ENCODE assay signal across 8 cellular contexts in genomic region chr1:247332901-247333361, GRCh38. TPM values are rescaled to one million over a fixed set of nuclear protein-coding genes. Genes with fewer than 3 reads are reported as not detected.
DNase-seq lines count a peak whose midpoint lies in the region; ATAC-seq and TF ChIP-seq lines count a peak whose summit lies in the region.

No MANE protein-coding gene starts in this region.

- peak overlapping the region; percentile 86 for H3K27ac Mint-ChIP-seq in activated naive CD8-positive, alpha-beta T cell treated with anti-CD3 and anti-CD28 coated beads for 36 hours

- H3K9ac ChIP-seq in rectal smooth muscle tissue (ENCODE audit: low read length) = peak overlapping the region; percentile 16

- no peak for ATAC-seq in HG02884 (IDR thresholded peaks at IDR 0.05; ENCODE audit: unreplicated experiment)

- DNase-seq in CD1c-positive myeloid dendritic cell (ENCODE audit: extremely low spot score) (peak; percentile 74), hepatic stellate cell (ENCODE audit: low spot score) (peak; percentile 34), GM10248 (ENCODE audit: extremely low spot score) (no peak)
- DNase-seq in Jurkat, Clone E6-1 (ENCODE audit: low read depth, low spot score) = no peak
- no peak for DNase-seq in activated naive CD8-positive, alpha-beta T cell treated with anti-CD3 and anti-CD28 coated beads for 36 hours
- DNase-seq in activated effector memory CD4-positive, alpha-beta T cell treated with Interleukin-2 at 50 U/mL for 16 hours = no peak

- H3K36me3 ChIP-seq in rectal smooth muscle tissue (ENCODE audit: control insufficient read depth, insufficient read depth, low read length) = peaks cover 2% of the 10 kb centered on the region

- H3K4me3 Mint-ChIP-seq in activated naive CD8-positive, alpha-beta T cell treated with anti-CD3 and anti-CD28 coated beads for 36 hours = peak overlapping the region; percentile 85

- CTCF ChIA-PET in GM10248 (lab: Yijun Ruan, JAX) = interaction anchor here (1.2 kb wide), 1 partner anchor 40 kb away, joined by 3 read pairs; no protein-coding TSS in a partner anchor

- POLR2A ChIA-PET in GM10248 (lab: Yijun Ruan, JAX) = no interaction called here

- H3K4me1 ChIP-seq in rectal smooth muscle tissue (ENCODE audit: control insufficient read depth, insufficient read depth, low read length) = no peaks in the 10 kb centered on the region

- peaks cover 58% of the 10 kb centered on the region for H3K36me3 Mint-ChIP-seq in activated naive CD8-positive, alpha-beta T cell treated with anti-CD3 and anti-CD28 coated beads for 36 hours

- TF ChIP-seq CTCF in GM10248 (IDR thresholded peaks at IDR 0.05; ENCODE audit: control extremely low read depth, extremely low read depth, low read depth, missing control alignments) = no peak

- peak overlapping the region; percentile 83 for H3K27ac ChIP-seq in rectal smooth muscle tissue (ENCODE audit: low read depth, low read length)

- peaks cover 70% of the 10 kb centered on the region for H3K4me1 Mint-ChIP-seq in activated naive CD8-positive, alpha-beta T cell treated with anti-CD3 and anti-CD28 coated beads for 36 hours

- no peaks in the 10 kb centered on the region for H3K27me3 Mint-ChIP-seq in activated naive CD8-positive, alpha-beta T cell treated with anti-CD3 and anti-CD28 coated beads for 36 hours

- H3K27me3 ChIP-seq in rectal smooth muscle tissue (ENCODE audit: control insufficient read depth, insufficient read depth, low read length) = no peaks in the 10 kb centered on the region

- H3K4me3 ChIP-seq in Jurkat, Clone E6-1 (ENCODE audit: low read length) = peak overlapping the region; percentile 80
- peak overlapping the region; percentile 79 for H3K4me3 ChIP-seq in rectal smooth muscle tissue (ENCODE audit: low read length)

- H3K9me3 Mint-ChIP-seq in activated naive CD8-positive, alpha-beta T cell treated with anti-CD3 and anti-CD28 coated beads for 36 hours = no peaks in the 10 kb centered on the region

RNA-seq across cellular contexts. Expression of gene ZNF496, which starts 1.3 kb away (rescaled TPM):
- polyA plus RNA-seq in Jurkat, Clone E6-1 (2012; ENCODE audit: insufficient read depth, insufficient read length) = 27.3 TPM
- 10 to 100 TPM; 27.2 to 30.9 TPM for total RNA-seq in activated naive CD8-positive, alpha-beta T cell treated with anti-CD3 and anti-CD28 coated beads for 36 hours

Comparison
In these comparisons a context has a peak if more than half of its experiments do, and no peak if none do; other contexts are left out.
1. DNase-seq: peak in CD1c-positive myeloid dendritic cell (single experiment) and hepatic stellate cell (single experiment); none in Jurkat, Clone E6-1 (single experiment), activated naive CD8-positive, alpha-beta T cell treated with anti-CD3 and anti-CD28 coated beads for 36 hours (single experiment), activated effector memory CD4-positive, alpha-beta T cell treated with Interleukin-2 at 50 U/mL for 16 hours (single experiment) and GM10248 (single experiment).